Comparison of ENCODE assay signal across 34 cellular contexts in the genomic region with DNA sequence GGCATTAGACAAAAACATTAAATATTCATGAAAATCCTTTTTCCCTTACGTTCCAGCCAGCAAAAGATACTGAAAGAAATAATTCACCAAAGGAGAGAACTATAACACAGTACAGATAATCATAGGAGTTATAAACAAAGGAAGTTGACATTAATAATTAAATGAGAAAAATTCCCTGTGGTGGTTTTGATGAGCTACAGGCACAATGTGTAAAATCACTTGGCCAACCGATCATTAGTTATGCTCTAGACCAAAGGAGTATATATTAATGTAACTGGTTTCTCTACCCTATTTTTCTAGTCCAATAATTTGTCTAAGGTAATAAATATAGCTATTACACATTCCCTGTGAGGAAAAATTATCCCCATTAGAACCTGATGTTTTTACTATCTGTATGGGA.
"Had no signal": no experiment of that assay in that cellular context is flagged by ENCODE, and none has a peak within 500 bp of the region (broad histone marks: within the 10 kb centered on the region; RNA-seq: fewer than 3 reads in every experiment).

No MANE protein-coding gene starts in this region.

- DNase-seq: activated B cell treated with CpG ODN at 0.5 μM for 24 hours; activated CD4-positive, alpha-beta memory T cell treated with anti-CD3 and anti-CD28 coated beads for 36 hours; activated CD4-positive, alpha-beta T cell treated with anti-CD3 and anti-CD28 coated beads for 4 hours; activated CD4-positive, alpha-beta T cell treated with anti-CD3 and anti-CD28 coated beads, Interleukin-2, amount 50 U/mL, for 1 hour; activated CD4-positive, CD25-positive, alpha-beta regulatory T cell treated with anti-CD3 and anti-CD28 coated beads, Interleukin-2, amount 50 U/mL, for 72 hours; activated CD8-positive, alpha-beta memory T cell treated with anti-CD3 and anti-CD28 coated beads, Interleukin-2, amount 50 U/mL, for 4 hours; activated gamma-delta T cell treated with Interleukin-2 at 50 U/mL for 16 hours; activated naive CD4-positive, alpha-beta T cell treated with anti-CD3 and anti-CD28 coated beads for 36 hours; activated T-cell treated with anti-CD3 and anti-CD28 coated beads for 4 hours; activated T-cell treated with anti-CD3 and anti-CD28 coated beads, Interleukin-2, amount 50 U/mL, for 4 hours; adrenal gland; body of pancreas; caudate nucleus; cerebellar nuclear complex; MG63; NCI-H1048; NCI-H1105 treated with DMSO at 0.1 percent for 48 hours; NCI-H1436 treated with DMSO at 0.1 percent for 48 hours; NCI-H1694 treated with DMSO at 0.1 percent for 48 hours; NCI-H2029; NCI-H510A; NCI-H526; NCI-H748 treated with DMSO at 0.1 percent for 48 hours; NK-92 treated with Interleukin-12 subunit alpha and Interleukin-12 subunit beta, amount 100 ng/mL, for 24 hours; PC-3; Peyer's patch; Right ventricle myocardium superior; SW 1271; T-helper 1 cell; T-helper 2 cell; T-helper 9 cell had no signal

- H3K9me3 ChIP-seq: adrenal gland, body of pancreas, MG63, Peyer's patch had no signal

- H3K27me3 ChIP-seq: adrenal gland, body of pancreas, MG63, Peyer's patch had no signal

- H3K36me3 ChIP-seq: adrenal gland, MG63, Peyer's patch had no signal

- H3K4me1 ChIP-seq: adrenal gland, body of pancreas, Peyer's patch had no signal

- H3K4me3 ChIP-seq: adrenal gland, body of pancreas, MG63, Peyer's patch had no signal

- H3K27ac ChIP-seq: adrenal gland, body of pancreas, Peyer's patch, RWPE1, VCaP had no signal

- ATAC-seq: activated naive CD4-positive, alpha-beta T cell treated with anti-CD3 and anti-CD28 coated beads, Interleukin-2, amount 50 U/mL, for 72 hours; activated T-cell treated with anti-CD3 and anti-CD28 coated beads, Interleukin-2, amount 50 U/mL, for 4 hours; body of pancreas; PC-3 had no signal
